ENCODE assay signal across 1 cellular context in the genomic region with DNA sequence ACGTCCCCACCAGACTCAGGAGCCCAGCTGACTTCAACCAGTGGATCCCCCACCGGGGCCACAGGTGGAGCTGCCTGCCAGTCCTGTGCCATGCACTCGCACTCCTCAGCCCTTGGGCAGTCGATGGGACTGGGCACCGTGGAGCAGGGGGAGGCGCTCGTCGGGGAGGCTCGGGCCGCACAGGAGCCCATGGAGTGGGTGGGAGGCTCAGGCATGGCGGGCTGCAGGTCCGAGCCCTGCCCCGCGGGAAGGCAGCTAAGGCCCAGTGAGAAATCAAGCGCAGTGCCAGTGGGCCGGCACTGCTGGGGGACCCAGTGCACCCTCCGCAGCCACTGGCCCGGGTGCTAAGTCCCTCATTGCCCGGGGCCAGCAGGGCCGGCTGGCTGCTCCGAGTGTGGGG. TPM values are rescaled to one million over a fixed set of nuclear protein-coding genes. Genes with fewer than 3 reads are reported as not detected.
"Had no signal": no experiment of that assay in that cellular context is flagged by ENCODE, and none has a peak within 500 bp of the region (broad histone marks: within the 10 kb centered on the region; RNA-seq: fewer than 3 reads in every experiment).

No MANE protein-coding gene starts in this region.

RNA-seq across cellular contexts. Expression of gene LRRC30, which starts 52.3 kb away (rescaled TPM):
- polyA plus RNA-seq: GM12878 had no signal
